10 cellular contexts compared by ENCODE assay signal in genomic region chr7:75565129-75565528, GRCh38.
DNase-seq lines count a peak whose midpoint lies in the region; ATAC-seq and TF ChIP-seq lines count a peak whose summit lies in the region.
"Had no signal": no experiment of that assay in that cellular context is flagged by ENCODE, and none has a peak within 500 bp of the region (broad histone marks: within the 10 kb centered on the region; RNA-seq: fewer than 3 reads in every experiment).

No MANE protein-coding gene starts in this region.

- ATAC-seq in mucosa of descending colon (peak; percentile 33), GM19397 (IDR thresholded peaks at IDR 0.05; ENCODE audit: unreplicated experiment) (no peak), GM21381 (IDR thresholded peaks at IDR 0.05; ENCODE audit: unreplicated experiment) (no peak)

- H3K36me3 ChIP-seq in mucosa of descending colon (ENCODE audit: low read depth): no peaks in the 10 kb centered on the region

- no peak for TF ChIP-seq CTCF in AG09319 (IDR thresholded peaks at IDR 0.05; ENCODE audit: low read depth, low read length)
- no peak for TF ChIP-seq CTCF in dorsolateral prefrontal cortex (IDR thresholded peaks at IDR 0.05 in 54 of 56, conservative IDR thresholded peaks at IDR 0.05 in 2 of 56; ENCODE audit: low read depth in 1 of 56, partially characterized antibody in 56 of 56)
- TF ChIP-seq CTCF in mucosa of descending colon (IDR thresholded peaks at IDR 0.05): no peak

- no peaks in the 10 kb centered on the region for H3K4me1 ChIP-seq in mucosa of descending colon (ENCODE audit: low read depth)

- intact Hi-C loops in dorsolateral prefrontal cortex (cut with DNase I): no loop called here
- intact Hi-C loops in mucosa of descending colon (cut with DNase I, micrococcal nuclease): no loop called here
- intact Hi-C loops in posterior cingulate gyrus (cut with DNase I): no loop called here

- H3K4me3 ChIP-seq in dorsolateral prefrontal cortex: no peak overlapping the region
- H3K4me3 ChIP-seq in mucosa of descending colon: no peak overlapping the region

- H3K27me3 ChIP-seq in dorsolateral prefrontal cortex: no peaks in the 10 kb centered on the region

- H3K27ac ChIP-seq in dorsolateral prefrontal cortex: peak overlapping the region in 50 of 59 donors; percentile 7 to 78 (median 54)

- no peaks in the 10 kb centered on the region for H3K9me3 ChIP-seq in mucosa of descending colon

- DNase-seq in AG09319 (ENCODE audit: extremely low read depth, low read depth) (peak; percentile 35), Kasumi-1 (lab: John Stamatoyannopoulos, UW) (peak; percentile 26 to 32), dorsolateral prefrontal cortex (no peak), mucosa of descending colon (peak in 1 of 3 donors; percentile 20), NCI-H1694 (lab: John Stamatoyannopoulos, UW) (no peak), posterior cingulate gyrus (no peak)
- DNase-seq: activated T-cell treated with anti-CD3 and anti-CD28 coated beads for 4 hours, naive B cell had no signal

Comparison
In these comparisons a context has a peak if more than half of its experiments do, and no peak if none do; other contexts are left out.
1. DNase-seq: peak in AG09319 (single experiment) and Kasumi-1 (2 of 2); none in dorsolateral prefrontal cortex (0 of 10), NCI-H1694 (single experiment) and posterior cingulate gyrus (0 of 10).